ENCODE assay signal across 8 cellular contexts in genomic region chr12:96434107-96434506, GRCh38. TPM values are rescaled to one million over a fixed set of nuclear protein-coding genes. Genes with fewer than 3 reads are reported as not detected.
DNase-seq lines count a peak whose midpoint lies in the region; ATAC-seq and TF ChIP-seq lines count a peak whose summit lies in the region.

No MANE protein-coding gene starts in this region.

- TF ChIP-seq CTCF in HL-60 (IDR thresholded peaks at IDR 0.05; ENCODE audit: insufficient read depth, low read length) (no peak), fibroblast of the aortic adventitia (IDR thresholded peaks at IDR 0.05; ENCODE audit: insufficient read depth, low read length) (no peak)

- ATAC-seq in GM19372 (IDR thresholded peaks at IDR 0.05; ENCODE audit: low read depth, unreplicated experiment) (peak; percentile 74), HG03095 (IDR thresholded peaks at IDR 0.05; ENCODE audit: unreplicated experiment) (no peak), HG03159 (IDR thresholded peaks at IDR 0.05; ENCODE audit: unreplicated experiment) (no peak)

- DNase-seq in HL-60 (ENCODE audit: low read depth in 1 of 2, low spot score in 1 of 2) = peak; percentile 43 to 63
- DNase-seq in activated CD4-positive, alpha-beta T cell treated with anti-CD3 and anti-CD28 coated beads, Interleukin-2, amount 50 U/mL, for 4 hours = peak; percentile 45 to 49
- DNase-seq in fibroblast of the aortic adventitia (ENCODE audit: low read depth) = peak; percentile 76
- DNase-seq in stimulated activated naive CD4-positive, alpha-beta T cell treated with Interleukin-2 at 50 U/mL for 16 hours (lab: John Stamatoyannopoulos, UW) = peak; percentile 40
- no peak for DNase-seq in NCI-H146 treated with DMSO at 0.1 percent for 48 hours (lab: John Stamatoyannopoulos, UW; ENCODE audit: unreplicated experiment)

- H3K4me3 ChIP-seq in HL-60 (replicated peaks; ENCODE audit: insufficient read depth, low read length) (no peak overlapping the region), fibroblast of the aortic adventitia (ENCODE audit: low read depth, low read length) (no peak overlapping the region)

- H3K27ac ChIP-seq in HL-60 (replicated peaks) = peak overlapping the region; percentile 38

- H3K27me3 ChIP-seq in HL-60 (ENCODE audit: insufficient read depth, poor library complexity, severe bottlenecking) = no peaks in the 10 kb centered on the region

RNA-seq across cellular contexts. Expression of gene CDK17, which starts 33.9 kb away (rescaled TPM):
- total RNA-seq in fibroblast of the aortic adventitia (ENCODE audit: low replicate concordance) = 33.4 and 49.1 TPM in 2 replicates

RNA-seq across cellular contexts. Expression of gene CFAP54, which starts 55.3 kb away (rescaled TPM):
- total RNA-seq in fibroblast of the aortic adventitia (ENCODE audit: low replicate concordance) = 3.0 and 5.6 TPM in 2 replicates
